ENCODE assay signal across 34 cellular contexts in genomic region chrX:6026980-6027379, GRCh38.
DNase-seq lines count a peak whose midpoint lies in the region; ATAC-seq and TF ChIP-seq lines count a peak whose summit lies in the region.
"Had no signal": no experiment of that assay in that cellular context is flagged by ENCODE, and none has a peak within 500 bp of the region (broad histone marks: within the 10 kb centered on the region; RNA-seq: fewer than 3 reads in every experiment).

No MANE protein-coding gene starts in this region.

- peaks cover 4% of the 10 kb centered on the region; the same call in 1 of the 2 replicates for H3K36me3 ChIP-seq in HUES64 (ENCODE audit: insufficient read depth, low read length)
- H3K36me3 ChIP-seq: adrenal gland, brain microvascular endothelial cell, esophagus squamous epithelium, heart right ventricle, Peyer's patch had no signal

- WGBS in HUES64: 26% methylated on average over 6 of the region's 6 CpGs

- H3K9ac ChIP-seq in HUES64 (ENCODE audit: low read depth, low read length): no peak overlapping the region
- H3K9ac ChIP-seq: KMS-11 had no signal

- peaks cover 16% of the 10 kb centered on the region for H3K4me1 ChIP-seq in HUES64 (ENCODE audit: insufficient read depth, low read length)
- H3K4me1 ChIP-seq: adrenal gland, Caco-2, esophagus squamous epithelium, heart right ventricle, Peyer's patch had no signal

- TF ChIP-seq CTCF in endothelial cell (IDR thresholded peaks at IDR 0.05; ENCODE audit: unreplicated experiment): no peak

- ATAC-seq in T-helper 17 cell (no peak), GM19455 (IDR thresholded peaks at IDR 0.05; ENCODE audit: unreplicated experiment) (no peak), GM18907 (IDR thresholded peaks at IDR 0.05; ENCODE audit: unreplicated experiment) (no peak)
- ATAC-seq: activated CD4-positive, alpha-beta T cell treated with anti-CD3 and anti-CD28 coated beads for 36 hours; activated CD8-positive, alpha-beta T cell treated with anti-CD3 and anti-CD28 coated beads for 36 hours; foreskin keratinocyte; heart right ventricle; left lobe of liver; stimulated activated naive B cell treated with anti-CD40 and anti-IgM and Interleukin-4, amounts not matched to agents 10 μg/mL and 1 μg/mL and 100 μg/mL, for 72 hours had no signal

- H3K27me3 Mint-ChIP-seq in endothelial cell (ENCODE audit: unreplicated experiment) (peaks cover under 1% of the 10 kb centered on the region), T-helper 17 cell (no peaks in the 10 kb centered on the region)
- H3K27me3 Mint-ChIP-seq: activated CD4-positive, alpha-beta T cell treated with anti-CD3 and anti-CD28 coated beads for 36 hours; activated CD8-positive, alpha-beta T cell treated with anti-CD3 and anti-CD28 coated beads for 36 hours; activated naive CD4-positive, alpha-beta T cell treated with anti-CD3 and anti-CD28 coated beads, Interleukin-2, amount 10 ng/mL, durations not matched to agents 7 days and 5 days; memory B cell; type B pancreatic cell had no signal

- no peak overlapping the region for H3K4me3 Mint-ChIP-seq in endothelial cell (ENCODE audit: unreplicated experiment)
- H3K4me3 Mint-ChIP-seq in T-helper 17 cell: no peak overlapping the region
- H3K4me3 Mint-ChIP-seq: activated CD4-positive, alpha-beta T cell treated with anti-CD3 and anti-CD28 coated beads for 36 hours; activated CD8-positive, alpha-beta T cell treated with anti-CD3 and anti-CD28 coated beads for 36 hours; activated naive CD4-positive, alpha-beta T cell treated with anti-CD3 and anti-CD28 coated beads, Interleukin-2, amount 10 ng/mL, durations not matched to agents 7 days and 5 days; activated T-helper 1 cell treated with anti-CD3 and anti-CD28 coated beads, Interleukin-12 subunit alpha, Interleukin-12 subunit beta, Interleukin-2, Interleukin-4 antibody, amounts not matched to agents 30 ng/mL and 10 ng/mL and 1 ng/mL, durations not matched to agents 14 hours and 24 hours and 36 hours; immature natural killer cell; memory B cell; stimulated activated naive B cell treated with anti-CD40 and anti-IgM and Interleukin-4, amounts not matched to agents 10 μg/mL and 1 μg/mL and 100 μg/mL, for 72 hours; T-helper 2 cell treated with Interferon-gamma antibody and Interleukin-4, amounts not matched to agents 5 μg/mL and 100 μg/mL, for 36 hours; type B pancreatic cell had no signal

- H3K27ac Mint-ChIP-seq in endothelial cell (ENCODE audit: unreplicated experiment): peak overlapping the region; percentile 78
- no peak overlapping the region for H3K27ac Mint-ChIP-seq in T-helper 17 cell
- H3K27ac Mint-ChIP-seq: activated CD4-positive, alpha-beta T cell treated with anti-CD3 and anti-CD28 coated beads for 36 hours; activated CD8-positive, alpha-beta T cell treated with anti-CD3 and anti-CD28 coated beads for 36 hours; activated naive CD4-positive, alpha-beta T cell treated with anti-CD3 and anti-CD28 coated beads, Interleukin-2, amount 10 ng/mL, durations not matched to agents 7 days and 5 days; activated T-helper 1 cell treated with anti-CD3 and anti-CD28 coated beads, Interleukin-12 subunit alpha, Interleukin-12 subunit beta, Interleukin-2, Interleukin-4 antibody, amounts not matched to agents 30 ng/mL and 10 ng/mL and 1 ng/mL, durations not matched to agents 14 hours and 24 hours and 36 hours; immature natural killer cell; memory B cell; stimulated activated naive B cell treated with anti-CD40 and anti-IgM and Interleukin-4, amounts not matched to agents 10 μg/mL and 1 μg/mL and 100 μg/mL, for 72 hours; T-helper 2 cell treated with Interferon-gamma antibody and Interleukin-4, amounts not matched to agents 5 μg/mL and 100 μg/mL, for 36 hours; type B pancreatic cell had no signal

- peak overlapping the region; percentile 29 for H3K4me3 ChIP-seq in HUES64 (ENCODE audit: low read length)
- H3K4me3 ChIP-seq: adrenal gland, esophagus squamous epithelium, heart right ventricle, Peyer's patch had no signal

- DNase-seq in endothelial cell (ENCODE audit: low spot score) (peak; percentile 5), medulla oblongata (ENCODE audit: extremely low spot score) (peak; percentile 4), T-helper 17 cell (no peak), NOMO-1 (lab: John Stamatoyannopoulos, UW; ENCODE audit: unreplicated experiment in 2 of 2) (no peak)
- DNase-seq: activated CD4-positive, alpha-beta T cell treated with anti-CD3 and anti-CD28 coated beads for 36 hours; activated CD8-positive, alpha-beta memory T cell treated with anti-CD3 and anti-CD28 coated beads, Interleukin-2, amount 50 U/mL, for 48 hours; activated CD8-positive, alpha-beta T cell treated with anti-CD3 and anti-CD28 coated beads for 36 hours; activated naive CD4-positive, alpha-beta T cell treated with anti-CD3 and anti-CD28 coated beads, Interleukin-2, amount 10 ng/mL, durations not matched to agents 7 days and 5 days; adrenal gland; brain microvascular endothelial cell; Caco-2; cerebellar nuclear complex; DMS53; esophagus squamous epithelium; foreskin keratinocyte; GDM1; heart right ventricle; immature natural killer cell; NCI-H1930; NCI-H2227 treated with DMSO at 0.1 percent for 48 hours; occipital lobe; Peyer's patch; SHP77; stimulated activated naive B cell treated with anti-CD40 and anti-IgM and Interleukin-4, amounts not matched to agents 10 μg/mL and 1 μg/mL and 100 μg/mL, for 72 hours had no signal

- H3K9me3 ChIP-seq in HUES64 (ENCODE audit: insufficient read depth, low read depth, low read length): no peaks in the 10 kb centered on the region
- no peaks in the 10 kb centered on the region for H3K9me3 ChIP-seq in T-helper 17 cell (ENCODE audit: control insufficient read depth, low read length, poor library complexity, severe bottlenecking)
- H3K9me3 ChIP-seq: adrenal gland, Caco-2, esophagus squamous epithelium, heart right ventricle, Peyer's patch had no signal

- peaks cover 4% of the 10 kb centered on the region for H3K36me3 Mint-ChIP-seq in endothelial cell (ENCODE audit: low read depth, unreplicated experiment)
- H3K36me3 Mint-ChIP-seq in T-helper 17 cell (ENCODE audit: low read depth): no peaks in the 10 kb centered on the region
- H3K36me3 Mint-ChIP-seq: activated naive CD4-positive, alpha-beta T cell treated with anti-CD3 and anti-CD28 coated beads, Interleukin-2, amount 10 ng/mL, durations not matched to agents 7 days and 5 days; immature natural killer cell; memory B cell; stimulated activated naive B cell treated with anti-CD40 and anti-IgM and Interleukin-4, amounts not matched to agents 10 μg/mL and 1 μg/mL and 100 μg/mL, for 72 hours had no signal

- no peaks in the 10 kb centered on the region for H3K9me3 Mint-ChIP-seq in endothelial cell (ENCODE audit: unreplicated experiment)
- H3K9me3 Mint-ChIP-seq: activated CD8-positive, alpha-beta T cell treated with anti-CD3 and anti-CD28 coated beads for 36 hours; activated naive CD4-positive, alpha-beta T cell treated with anti-CD3 and anti-CD28 coated beads, Interleukin-2, amount 10 ng/mL, durations not matched to agents 7 days and 5 days; activated T-helper 1 cell treated with anti-CD3 and anti-CD28 coated beads, Interleukin-12 subunit alpha, Interleukin-12 subunit beta, Interleukin-2, Interleukin-4 antibody, amounts not matched to agents 30 ng/mL and 10 ng/mL and 1 ng/mL, durations not matched to agents 14 hours and 24 hours and 36 hours; memory B cell; stimulated activated naive B cell treated with anti-CD40 and anti-IgM and Interleukin-4, amounts not matched to agents 10 μg/mL and 1 μg/mL and 100 μg/mL, for 72 hours; T-helper 2 cell treated with Interferon-gamma antibody and Interleukin-4, amounts not matched to agents 5 μg/mL and 100 μg/mL, for 36 hours; type B pancreatic cell had no signal

- H3K27me3 ChIP-seq in HUES64 (ENCODE audit: insufficient read depth, low read length): no peaks in the 10 kb centered on the region
- H3K27me3 ChIP-seq: adrenal gland, brain microvascular endothelial cell, esophagus squamous epithelium, foreskin keratinocyte, heart right ventricle, Peyer's patch had no signal

- peak overlapping the region; percentile 84 for H3K27ac ChIP-seq in HUES64 (ENCODE audit: low read depth, low read length)
- H3K27ac ChIP-seq: adrenal gland, brain microvascular endothelial cell, C4-2B, esophagus squamous epithelium, foreskin keratinocyte, heart right ventricle, KMS-11, Peyer's patch had no signal

- H3K4me1 Mint-ChIP-seq in endothelial cell (ENCODE audit: unreplicated experiment) (peaks cover 13% of the 10 kb centered on the region), T-helper 17 cell (no peaks in the 10 kb centered on the region)
- H3K4me1 Mint-ChIP-seq: activated naive CD4-positive, alpha-beta T cell treated with anti-CD3 and anti-CD28 coated beads, Interleukin-2, amount 10 ng/mL, durations not matched to agents 7 days and 5 days; immature natural killer cell had no signal

Comparison
In these comparisons a context has a peak if more than half of its experiments do, and no peak if none do; other contexts are left out.
1. DNase-seq: peak in endothelial cell (single experiment) and medulla oblongata (single experiment); none in T-helper 17 cell (0 of 3) and NOMO-1 (0 of 2).